In the genomic region with DNA sequence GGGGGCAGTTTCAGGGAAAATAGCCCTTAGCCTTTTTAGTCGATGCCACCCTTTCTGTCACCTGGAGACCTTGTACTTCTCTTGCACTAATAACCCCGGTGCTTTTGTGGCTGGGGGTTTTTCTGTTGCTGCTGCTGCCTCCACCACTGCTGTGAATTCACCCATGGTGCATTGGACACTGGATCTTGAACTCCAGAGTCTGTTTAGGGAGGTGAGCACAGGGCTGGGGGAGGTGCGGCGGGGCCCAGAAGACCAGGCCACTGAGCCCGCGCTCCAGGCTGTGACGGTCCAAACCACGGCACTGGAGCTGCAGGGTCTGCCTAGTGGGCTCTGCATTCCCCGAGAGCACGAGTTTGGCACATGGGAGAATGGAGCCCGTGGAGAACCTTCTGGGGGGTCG, we compare ENCODE assay signal across 15 cellular contexts.
A peak's percentile ranks its signal among the peaks of the same experiment; 100 is the strongest.
DNase-seq lines count a peak whose midpoint lies in the region; ATAC-seq, FAIRE-seq and TF ChIP-seq lines count a peak whose summit lies in the region.
"Had no signal": no experiment of that assay in that cellular context is flagged by ENCODE, and none has a peak within 500 bp of the region (broad histone marks: within the 10 kb centered on the region; RNA-seq: fewer than 3 reads in every experiment).

No MANE protein-coding gene starts in this region.

- ATAC-seq in natural killer cell: peak; percentile 58 to 68 (median 62)
- no peak for ATAC-seq in HG02678 (IDR thresholded peaks at IDR 0.05; ENCODE audit: unreplicated experiment)
- no peak for ATAC-seq in HG03521 (IDR thresholded peaks at IDR 0.05; ENCODE audit: unreplicated experiment)

- H3K4me3 Mint-ChIP-seq in CD4-positive, alpha-beta memory T cell: peak overlapping the region in 7 of 8 donors; percentile 79 to 93 (median 85)
- H3K4me3 Mint-ChIP-seq in activated T-helper 2 cell treated with anti-CD3 and anti-CD28 coated beads, Interferon-gamma antibody, Interleukin-2, Interleukin-4, amounts not matched to agents 10 μg/mL and 5 μg/mL and 100 μg/mL, durations not matched to agents 14 hours and 24 hours and 36 hours (ENCODE audit: low read depth): no peak overlapping the region
- H3K4me3 Mint-ChIP-seq in natural killer cell: peak overlapping the region; percentile 85

- peaks cover 53 to 80% (median 64%) of the 10 kb centered on the region in 4 donors for H3K4me1 Mint-ChIP-seq in CD4-positive, alpha-beta memory T cell
- peaks cover 34% of the 10 kb centered on the region for H3K4me1 Mint-ChIP-seq in activated T-helper 2 cell treated with anti-CD3 and anti-CD28 coated beads, Interferon-gamma antibody, Interleukin-2, Interleukin-4, amounts not matched to agents 10 μg/mL and 5 μg/mL and 100 μg/mL, durations not matched to agents 14 hours and 24 hours and 36 hours (ENCODE audit: low read depth)
- peaks cover 50 to 86% of the 10 kb centered on the region in 2 donors for H3K4me1 Mint-ChIP-seq in natural killer cell

- FAIRE-seq in GM19239 (lab: Jason Lieb, UNC): no peak

- H3K36me3 Mint-ChIP-seq in CD4-positive, alpha-beta memory T cell: peaks cover 0 to 30% of the 10 kb centered on the region in 2 donors
- peaks cover 26% of the 10 kb centered on the region for H3K36me3 Mint-ChIP-seq in activated T-helper 2 cell treated with anti-CD3 and anti-CD28 coated beads, Interferon-gamma antibody, Interleukin-2, Interleukin-4, amounts not matched to agents 10 μg/mL and 5 μg/mL and 100 μg/mL, durations not matched to agents 14 hours and 24 hours and 36 hours (ENCODE audit: low read depth)
- no peaks in the 10 kb centered on the region for H3K36me3 Mint-ChIP-seq in natural killer cell

- peaks cover 18% of the 10 kb centered on the region; the same call in 1 of the 2 replicates for H4K20me1 ChIP-seq in BLaER1

- POLR2A ChIA-PET in CD4-positive, alpha-beta memory T cell (lab: Charles Lee; ENCODE audit: partially characterized antibody): interaction anchor here (1.3 to 1.7 kb wide), 2 partner anchors 173 to 386 kb away, joined by 3 to 8 read pairs; partner anchors contain the start of genes KDM5A and RAD52

- CTCF ChIA-PET in CD4-positive, alpha-beta memory T cell (lab: Charles Lee; ENCODE audit: partially characterized antibody): interaction anchor here (2.1 kb wide), 1 partner anchor 15 kb away, joined by 13 read pairs; no protein-coding TSS in a partner anchor

- TF ChIP-seq CTCF in natural killer cell (IDR thresholded peaks at IDR 0.05): no peak

- H3K27ac ChIP-seq in BLaER1: peak overlapping the region; percentile 61; the same call in 1 of the 2 replicates
- peak overlapping the region; percentile 71 for H3K27ac ChIP-seq in CD4-positive, alpha-beta memory T cell (ENCODE audit: low read depth, low read length)
- H3K27ac ChIP-seq: GM23248, psoas muscle, SJSA1, testis had no signal

- peak overlapping the region; percentile 97 for H3K4me2 ChIP-seq in BLaER1

- peaks cover 86% of the 10 kb centered on the region for H3K4me1 ChIP-seq in BLaER1
- H3K4me1 ChIP-seq in CD4-positive, alpha-beta memory T cell (ENCODE audit: insufficient read depth, low read length): peaks cover 57% of the 10 kb centered on the region
- H3K4me1 ChIP-seq: psoas muscle, SJSA1, testis had no signal

- peak in 2 of 5 donors; percentile 25 to 60 for DNase-seq in CD4-positive, alpha-beta memory T cell
- no peak for DNase-seq in activated T-helper 2 cell treated with anti-CD3 and anti-CD28 coated beads, Interferon-gamma antibody, Interleukin-2, Interleukin-4, amounts not matched to agents 10 μg/mL and 5 μg/mL and 100 μg/mL, durations not matched to agents 14 hours and 24 hours and 36 hours (ENCODE audit: low spot score)
- DNase-seq in natural killer cell: no peak
- no peak for DNase-seq in GM19239 (ENCODE audit: insufficient read length, low spot score)
- DNase-seq in RPMI8226: no peak
- DNase-seq: GM23248, left cardiac atrium, NCI-H1694 treated with DMSO at 0.1 percent for 48 hours, NCI-H446 treated with DMSO at 0.1 percent for 48 hours, psoas muscle had no signal

- 0 out of 2 replicates have a peak overlapping the region, but pooled peaks have one; percentile 39 for H3K4me3 ChIP-seq in BLaER1
- peak overlapping the region in 1 of 2 donors; percentile 51 for H3K4me3 ChIP-seq in CD4-positive, alpha-beta memory T cell (ENCODE audit: low read length in 2 of 2)
- H3K4me3 ChIP-seq: GM23248, SJSA1, testis had no signal

- H3K27me3 Mint-ChIP-seq in CD4-positive, alpha-beta memory T cell: no peaks in the 10 kb centered on the region
- no peaks in the 10 kb centered on the region for H3K27me3 Mint-ChIP-seq in activated T-helper 2 cell treated with anti-CD3 and anti-CD28 coated beads, Interferon-gamma antibody, Interleukin-2, Interleukin-4, amounts not matched to agents 10 μg/mL and 5 μg/mL and 100 μg/mL, durations not matched to agents 14 hours and 24 hours and 36 hours (ENCODE audit: low read depth)
- no peaks in the 10 kb centered on the region for H3K27me3 Mint-ChIP-seq in natural killer cell (ENCODE audit: low read depth in 2 of 2)

- peak overlapping the region; percentile 88 to 97 (median 93) for H3K27ac Mint-ChIP-seq in CD4-positive, alpha-beta memory T cell
- H3K27ac Mint-ChIP-seq in activated T-helper 2 cell treated with anti-CD3 and anti-CD28 coated beads, Interferon-gamma antibody, Interleukin-2, Interleukin-4, amounts not matched to agents 10 μg/mL and 5 μg/mL and 100 μg/mL, durations not matched to agents 14 hours and 24 hours and 36 hours: peak overlapping the region; percentile 72
- H3K27ac Mint-ChIP-seq in natural killer cell: peak overlapping the region; percentile 87 to 90

- peaks cover 0 to 2% (median 0%) of the 10 kb centered on the region in 8 donors for H3K9me3 Mint-ChIP-seq in CD4-positive, alpha-beta memory T cell
- no peaks in the 10 kb centered on the region for H3K9me3 Mint-ChIP-seq in activated T-helper 2 cell treated with anti-CD3 and anti-CD28 coated beads, Interferon-gamma antibody, Interleukin-2, Interleukin-4, amounts not matched to agents 10 μg/mL and 5 μg/mL and 100 μg/mL, durations not matched to agents 14 hours and 24 hours and 36 hours
- no peaks in the 10 kb centered on the region for H3K9me3 Mint-ChIP-seq in natural killer cell

- no peaks in the 10 kb centered on the region for H3K36me3 ChIP-seq in BLaER1
- H3K36me3 ChIP-seq in CD4-positive, alpha-beta memory T cell (ENCODE audit: insufficient read depth, low read length): no peaks in the 10 kb centered on the region
- H3K36me3 ChIP-seq: SJSA1 had no signal

- intact Hi-C loops in CD4-positive, alpha-beta memory T cell (cut with micrococcal nuclease): loop anchor here (10.0 kb wide), 1 partner anchor 532 kb away; no protein-coding TSS in a partner anchor
- intact Hi-C loops in activated T-helper 2 cell treated with anti-CD3 and anti-CD28 coated beads, Interferon-gamma antibody, Interleukin-2, Interleukin-4, amounts not matched to agents 10 μg/mL and 5 μg/mL and 100 μg/mL, durations not matched to agents 14 hours and 24 hours and 36 hours (cut with micrococcal nuclease): loop anchor here (1.0 to 5.0 kb wide), 2 partner anchors 9 to 385 kb away; partner anchors contain the start of gene RAD52
- intact Hi-C loops in natural killer cell (cut with micrococcal nuclease): loop anchor here (5.0 kb wide), 1 partner anchor 385 kb away; the partner anchor contains the start of gene RAD52

- no peaks in the 10 kb centered on the region for H3K9me3 ChIP-seq in BLaER1
- no peaks in the 10 kb centered on the region for H3K9me3 ChIP-seq in CD4-positive, alpha-beta memory T cell (ENCODE audit: control insufficient read depth in 1 of 2, low read length in 2 of 2)
- H3K9me3 ChIP-seq: psoas muscle, SJSA1, testis had no signal

- H3K27me3 ChIP-seq in BLaER1: no peaks in the 10 kb centered on the region
- H3K27me3 ChIP-seq in CD4-positive, alpha-beta memory T cell (ENCODE audit: insufficient read depth, low read length): no peaks in the 10 kb centered on the region
- H3K27me3 ChIP-seq: testis had no signal

- H3K9ac ChIP-seq in BLaER1: no peak overlapping the region
- H3K9ac ChIP-seq: GM23248 had no signal

Comparison
In these comparisons a context has a peak if more than half of its experiments do, and no peak if none do; other contexts are left out.
1. ATAC-seq: peak in natural killer cell (3 of 3); none in HG02678 (single experiment) and HG03521 (single experiment).
2. Peak in every context shown above with its lines, with median percentiles within 50 percentile points of each other: H3K27ac Mint-ChIP-seq.